Comparison of ENCODE assay signal across 14 cellular contexts in genomic region chr13:98429977-98430785, GRCh38.
DNase-seq lines count a peak whose midpoint lies in the region; ATAC-seq and TF ChIP-seq lines count a peak whose summit lies in the region.
"Had no signal": no experiment of that assay in that cellular context is flagged by ENCODE, and none has a peak within 500 bp of the region (broad histone marks: within the 10 kb centered on the region; RNA-seq: fewer than 3 reads in every experiment).

No MANE protein-coding gene starts in this region.

- H3K27me3 Mint-ChIP-seq in HFFc6 (ENCODE audit: insufficient read depth) = peaks cover 12% of the 10 kb centered on the region

- ATAC-seq in GM18868 (IDR thresholded peaks at IDR 0.05; ENCODE audit: unreplicated experiment) (no peak), mucosa of descending colon (no peak)
- ATAC-seq: natural killer cell had no signal

- intact Hi-C loops in posterior vena cava (cut with DNase I) (no loop called here), mucosa of descending colon (cut with DNase I, micrococcal nuclease) (no loop called here)

- TF ChIP-seq CTCF in HFFc6 (IDR thresholded peaks at IDR 0.05) = no peak
- no peak for TF ChIP-seq CTCF in VCaP (conservative IDR thresholded peaks at IDR 0.05)
- TF ChIP-seq CTCF in fibroblast of villous mesenchyme (IDR thresholded peaks at IDR 0.05; ENCODE audit: insufficient read depth, low read depth, low read length) = no peak
- no peak for TF ChIP-seq CTCF in mucosa of descending colon (IDR thresholded peaks at IDR 0.05)

- no peaks in the 10 kb centered on the region for H3K9me3 ChIP-seq in mucosa of descending colon

- peaks cover 38% of the 10 kb centered on the region for H3K36me3 Mint-ChIP-seq in HFFc6 (ENCODE audit: low read depth)
- H3K36me3 Mint-ChIP-seq: memory B cell, natural killer cell had no signal

- no peak overlapping the region; the same call in 1 of the 2 replicates for H3K4me3 Mint-ChIP-seq in HFFc6
- H3K4me3 Mint-ChIP-seq: memory B cell, natural killer cell had no signal

- peak overlapping the region; percentile 81 for H3K27ac ChIP-seq in VCaP

- peaks cover 6% of the 10 kb centered on the region for H3K4me1 Mint-ChIP-seq in HFFc6 (ENCODE audit: low read depth)
- H3K4me1 Mint-ChIP-seq: memory B cell, natural killer cell had no signal

- H3K9me3 Mint-ChIP-seq in HFFc6 = no peaks in the 10 kb centered on the region
- H3K9me3 Mint-ChIP-seq: memory B cell, natural killer cell had no signal

- no peaks in the 10 kb centered on the region for H3K36me3 ChIP-seq in mucosa of descending colon (ENCODE audit: low read depth)

- 0 out of 2 replicates have a peak overlapping the region, but pooled peaks have one; percentile 18 for H3K27ac Mint-ChIP-seq in HFFc6
- H3K27ac Mint-ChIP-seq: memory B cell, natural killer cell had no signal

- no peak overlapping the region for H3K4me3 ChIP-seq in fibroblast of villous mesenchyme (ENCODE audit: low read depth, low read length)
- no peak overlapping the region for H3K4me3 ChIP-seq in mucosa of descending colon

- no peak for DNase-seq in HFFc6
- peak; percentile 36 for DNase-seq in fibroblast of villous mesenchyme (ENCODE audit: low read depth)
- peak; percentile 19 for DNase-seq in posterior vena cava (ENCODE audit: low spot score)
- no peak for DNase-seq in mucosa of descending colon
- no peak for DNase-seq in DMS 273 treated with DMSO at 0.1 percent for 48 hours (lab: John Stamatoyannopoulos, UW)
- DNase-seq: activated CD4-positive, alpha-beta T cell treated with anti-CD3 and anti-CD28 coated beads for 4 hours; effector CD8-positive, alpha-beta T cell; EL; HCEC 1CT; natural killer cell; stimulated activated CD4-positive, alpha-beta T cell treated with anti-CD3 and anti-CD28 coated beads, Interleukin-4, amount 100 ng/mL, for 24 hours had no signal

- no peaks in the 10 kb centered on the region for H3K4me1 ChIP-seq in mucosa of descending colon (ENCODE audit: low read depth)

Comparison
In these comparisons a context has a peak if more than half of its experiments do, and no peak if none do; other contexts are left out.
1. DNase-seq: peak in fibroblast of villous mesenchyme (single experiment) and posterior vena cava (single experiment); none in HFFc6 (single experiment), mucosa of descending colon (0 of 3) and DMS 273 treated with DMSO at 0.1 percent for 48 hours (single experiment).